ENCODE assay signal across 8 cellular contexts in genomic region chr3:52220380-52221026, GRCh38. TPM values are rescaled to one million over a fixed set of nuclear protein-coding genes. Genes with fewer than 3 reads are reported as not detected.
DNase-seq lines count a peak whose midpoint lies in the region; ATAC-seq and TF ChIP-seq lines count a peak whose summit lies in the region.

No MANE protein-coding gene starts in this region.

- peak; percentile 40 to 56 for ATAC-seq in right cardiac atrium
- ATAC-seq in GM18520 (IDR thresholded peaks at IDR 0.05; ENCODE audit: unreplicated experiment): no peak

- intact Hi-C loops in right cardiac atrium (cut with DNase I): loop anchor here in 3 of 4 donors (5.0 kb wide), 2 partner anchors 117 to 122 kb away; no protein-coding TSS in a partner anchor

- peak; percentile 89 for DNase-seq in Ammon's horn (ENCODE audit: low spot score)
- DNase-seq in GM20000 (ENCODE audit: low spot score): peak; percentile 87
- DNase-seq in NCI-H1694 (lab: John Stamatoyannopoulos, UW): peak; percentile 30
- DNase-seq in T1000 (lab: John Stamatoyannopoulos, UW): peak; percentile 65
- peak in 49 of 56 donors; percentile 17 to 85 (median 62) for DNase-seq in amygdala (lab: John Stamatoyannopoulos, UW)
- peak; percentile 83 to 94 (median 94) for DNase-seq in right cardiac atrium
- peak; percentile 15 for DNase-seq in skeletal muscle cell (ENCODE audit: low read depth)

- H3K4me1 ChIP-seq in right cardiac atrium (ENCODE audit: control insufficient read depth, insufficient read depth, low read length): peaks cover 15% of the 10 kb centered on the region

- no peaks in the 10 kb centered on the region for H3K9me3 ChIP-seq in right cardiac atrium (ENCODE audit: control insufficient read depth, low read length)

- WGBS in right cardiac atrium: 32% methylated on average over 9 of the region's 9 CpGs

- peak; percentile 84 for TF ChIP-seq CTCF in GM20000 (IDR thresholded peaks at IDR 0.05; ENCODE audit: extremely low read depth, missing control alignments)

- H3K27me3 ChIP-seq in right cardiac atrium (ENCODE audit: control insufficient read depth, insufficient read depth): no peaks in the 10 kb centered on the region

- H3K27ac ChIP-seq in right cardiac atrium (ENCODE audit: low read length): no peak overlapping the region

- H3K4me3 ChIP-seq in right cardiac atrium (ENCODE audit: low read length) (no peak overlapping the region), skeletal muscle cell (ENCODE audit: low read depth, low read length) (no peak overlapping the region)

RNA-seq across cellular contexts. Expression of gene TLR9, which starts 4.9 kb away (rescaled TPM):
- under 1 TPM; 0.09 to 0.24 (median 0.20) TPM for total RNA-seq in right cardiac atrium
- polyA plus RNA-seq in right cardiac atrium: 0.05 TPM

RNA-seq across cellular contexts. Expression of gene TWF2, which starts 18.5 kb away (rescaled TPM):
- total RNA-seq in right cardiac atrium: 10 to 100 TPM; 32.0 to 70.0 (median 45.0) TPM
- polyA plus RNA-seq in right cardiac atrium: 56.5 TPM

RNA-seq across cellular contexts. Expression of gene ALAS1, which starts 22.5 kb away (rescaled TPM):
- total RNA-seq in right cardiac atrium: 100 to 1,000 TPM in 3 of 4 donors, 10 to 100 TPM in 1; 95.7 to 123 (median 110) TPM
- 119 TPM for polyA plus RNA-seq in right cardiac atrium

RNA-seq across cellular contexts. Expression of gene PPM1M, which starts 25.1 kb away (rescaled TPM):
- total RNA-seq in right cardiac atrium: 10 to 100 TPM; 11.3 to 16.3 (median 14.7) TPM
- 9.5 TPM for polyA plus RNA-seq in right cardiac atrium

RNA-seq across cellular contexts. Expression of gene WDR82, which starts 57.9 kb away (rescaled TPM):
- total RNA-seq in right cardiac atrium: 10 to 100 TPM; 61.0 to 65.5 (median 63.2) TPM
- 36.9 TPM for polyA plus RNA-seq in right cardiac atrium

Comparison
In these comparisons a context has a peak if more than half of its experiments do, and no peak if none do; other contexts are left out.
1. DNase-seq: peak in every context shown above with its lines; median percentile 94 in right cardiac atrium; 89 in Ammon's horn; 87 in GM20000; 65 in T1000; 62 in amygdala; 30 in NCI-H1694; 15 in skeletal muscle cell.